22 cellular contexts compared by ENCODE assay signal in the genomic region with DNA sequence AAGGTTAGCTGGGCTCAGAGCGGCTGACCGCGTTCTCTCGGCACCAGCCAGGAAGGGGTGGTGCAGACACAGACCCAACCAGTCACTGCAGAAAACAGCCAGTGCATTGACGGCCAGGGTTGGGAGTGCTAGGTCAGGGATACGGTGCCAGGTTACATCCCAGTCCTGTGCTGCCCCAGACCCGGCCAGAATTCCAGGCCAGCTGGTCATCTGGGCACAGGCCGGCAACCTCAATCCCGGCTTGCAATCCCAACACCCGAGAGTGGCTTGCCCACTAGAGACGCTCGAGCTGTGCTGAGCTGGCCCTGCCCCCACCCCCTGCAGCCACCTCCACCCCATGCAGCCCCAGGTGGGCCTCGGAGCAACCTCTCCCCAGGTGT. TPM values are rescaled to one million over a fixed set of nuclear protein-coding genes. Genes with fewer than 3 reads are reported as not detected.
A peak's percentile ranks its signal among the peaks of the same experiment; 100 is the strongest.
DNase-seq lines count a peak whose midpoint lies in the region; ATAC-seq, FAIRE-seq and TF ChIP-seq lines count a peak whose summit lies in the region.
"Had no signal": no experiment of that assay in that cellular context is flagged by ENCODE, and none has a peak within 500 bp of the region (broad histone marks: within the 10 kb centered on the region; RNA-seq: fewer than 3 reads in every experiment).

No MANE protein-coding gene starts in this region.

- CTCF ChIA-PET in HepG2 (lab: Yijun Ruan, JAX; ENCODE audit: low intra/inter-chr PET ratio, low total read pairs), result no interaction called here

- H3K9ac ChIP-seq in HepG2 (ENCODE audit: insufficient read depth, low read depth, low read length), result no peak overlapping the region
- H3K9ac ChIP-seq: BLaER1 had no signal

- H2AFZ ChIP-seq in HepG2 (ENCODE audit: low read length), result no peak overlapping the region
- H2AFZ ChIP-seq: PC-9 had no signal

- in situ Hi-C loops in HepG2 (cut with HindIII; ENCODE audit: extremely low pct_ligation_motif_present, low pct_unique_long_range_greater_than_20kb), result no loop called here

- FAIRE-seq in HepG2 (lab: Jason Lieb, UNC), result no peak
- FAIRE-seq: D721Med, GM12892 had no signal

- H3K27ac ChIP-seq in heart right ventricle (no peak overlapping the region), HepG2 (ENCODE audit: extremely low read length, insufficient read depth, low read length) (no peak overlapping the region), esophagus squamous epithelium (no peak overlapping the region)
- H3K27ac ChIP-seq: BLaER1, PC-9, SK-N-MC had no signal

- no peak for TF ChIP-seq EP300 in HepG2 (IDR thresholded peaks at IDR 0.05; ENCODE audit: low read depth in 2 of 2, low read length in 2 of 2)
- no peak for TF ChIP-seq EP300 in HepG2 (CRISPR knock-in tag; IDR thresholded peaks at IDR 0.05; ENCODE audit: borderline replicate concordance)

- DNase-seq in Right ventricle myocardium superior, result peak; percentile 30
- DNase-seq in heart right ventricle, result no peak
- DNase-seq in NB4 (ENCODE audit: low read depth), result no peak
- no peak for DNase-seq in HepG2 (ENCODE audit: low spot score)
- DNase-seq in esophagus squamous epithelium (lab: John Stamatoyannopoulos, UW), result no peak
- DNase-seq in nucleus accumbens (lab: John Stamatoyannopoulos, UW), result no peak
- DNase-seq: CD8-positive, alpha-beta T cell; DND-41; GDM1; NCI-H1105; NCI-H1694; NCI-H510A treated with DMSO at 0.1 percent for 48 hours; PC-9 had no signal

- H4K20me1 ChIP-seq in HepG2 (ENCODE audit: insufficient read depth, low read length), result peaks cover 13% of the 10 kb centered on the region; the same call in 1 of the 2 replicates

- 39 to 51% methylated on average over 13 of the region's 13 CpGs for WGBS in heart right ventricle, 2 donors
- 60% methylated on average over 2 of the region's 13 CpGs for WGBS in HepG2 (ENCODE audit: low lambda C conversion rate)
- 36 to 60% methylated on average over 3 to 4 of the region's 13 CpGs for WGBS in esophagus squamous epithelium, 2 donors

- intact Hi-C loops in Right ventricle myocardium superior (cut with DNase I), result no loop called here
- intact Hi-C loops in heart right ventricle (cut with DNase I), result no loop called here
- intact Hi-C loops in HepG2 (cut with micrococcal nuclease; ENCODE audit: unreplicated experiment), result no loop called here
- intact Hi-C loops in esophagus squamous epithelium (cut with DNase I), result no loop called here

- H3K36me3 ChIP-seq in heart right ventricle (peaks cover 0 to 3% (median 0%) of the 10 kb centered on the region in 9 donors), HepG2 (replicated peaks in 1 of 2; ENCODE audit: control insufficient read depth in 1 of 2, insufficient read depth in 2 of 2, low read length in 2 of 2) (peaks cover 3 to 12% of the 10 kb centered on the region in 2 experiments; a peak in 3 of 5 replicates), esophagus squamous epithelium (no peaks in the 10 kb centered on the region)

- TF ChIP-seq POLR2A in NB4 (IDR thresholded peaks at IDR 0.05; ENCODE audit: extremely low read depth, insufficient read length) (peak; percentile 26), HepG2 (IDR thresholded peaks at IDR 0.05; ENCODE audit: insufficient read depth in 1 of 2, low read depth in 2 of 2, low read length in 2 of 2) (0 out of 4 replicates have a peak, but pooled peaks of 1 of the 2 experiments have one; percentile 32), esophagus squamous epithelium (IDR thresholded peaks at IDR 0.05) (no peak)

- POLR2A ChIA-PET in HepG2 (lab: Yijun Ruan, JAX), result no interaction called here

- H3K9me3 ChIP-seq in heart right ventricle (no peaks in the 10 kb centered on the region), HepG2 (ENCODE audit: low read length) (no peaks in the 10 kb centered on the region), esophagus squamous epithelium (no peaks in the 10 kb centered on the region)

- H3K4me1 ChIP-seq in heart right ventricle (peaks cover 0 to 4% (median 0%) of the 10 kb centered on the region in 9 donors), HepG2 (ENCODE audit: insufficient read depth, low read length) (peaks cover 51% of the 10 kb centered on the region), esophagus squamous epithelium (peaks cover 0 to 11% (median 0%) of the 10 kb centered on the region in 3 donors)

- no peak for TF ChIP-seq RAD21 in HepG2 (CRISPR knock-in tag; IDR thresholded peaks at IDR 0.05)

- no peak for ATAC-seq in Right ventricle myocardium superior (ENCODE audit: poor library complexity)
- ATAC-seq in heart right ventricle, result no peak
- ATAC-seq in HepG2, result no peak; the same call in 2 of the 3 replicates
- no peak for ATAC-seq in HG03175 (IDR thresholded peaks at IDR 0.05; ENCODE audit: unreplicated experiment)
- ATAC-seq in HG03342 (IDR thresholded peaks at IDR 0.05; ENCODE audit: unreplicated experiment), result no peak
- ATAC-seq: CD8-positive, alpha-beta T cell had no signal

- BruUV-seq in HepG2 (replicated peaks; lab: Mats Ljungman, UMichigan), result no TSS peak

- peaks cover 0 to 47% (median 25%) of the 10 kb centered on the region in 7 donors for H3K27me3 ChIP-seq in heart right ventricle
- no peaks in the 10 kb centered on the region for H3K27me3 ChIP-seq in HepG2 (ENCODE audit: control insufficient read depth in 1 of 2, insufficient read depth in 2 of 2, low read length in 2 of 2)
- peaks cover 0 to 56% (median 0%) of the 10 kb centered on the region in 4 donors for H3K27me3 ChIP-seq in esophagus squamous epithelium
- H3K27me3 ChIP-seq: BLaER1 had no signal

- H3K4me3 ChIP-seq in heart right ventricle (no peak overlapping the region), NB4 (ENCODE audit: low read depth, low read length) (no peak overlapping the region), HepG2 (replicated peaks in 1 of 3; ENCODE audit: insufficient read depth in 1 of 3, low read depth in 2 of 3, low read length in 3 of 3) (no peak overlapping the region), esophagus squamous epithelium (no peak overlapping the region)
- H3K4me3 ChIP-seq: BLaER1, PC-9, SK-N-MC had no signal

- H3K4me2 ChIP-seq in HepG2 (ENCODE audit: low read depth, low read length), result no peak overlapping the region
- H3K4me2 ChIP-seq: PC-9 had no signal

- H3K79me2 ChIP-seq in HepG2 (ENCODE audit: insufficient read depth, low read length), result no peaks in the 10 kb centered on the region

- TF ChIP-seq CTCF in heart right ventricle (IDR thresholded peaks at IDR 0.05) (no peak), NB4 (IDR thresholded peaks at IDR 0.05; ENCODE audit: low read depth, low read length) (no peak), HepG2 (CRISPR knock-in tag; IDR thresholded peaks at IDR 0.05) (no peak), esophagus squamous epithelium (IDR thresholded peaks at IDR 0.05) (no peak)

RNA-seq across cellular contexts. Expression of a gene that starts 3.8 kb away (rescaled TPM):
- total RNA-seq in Right ventricle myocardium superior, result not detected
- not detected for total RNA-seq in heart right ventricle
- polyA plus RNA-seq in heart right ventricle, result not detected
- total RNA-seq in HepG2 (2016; rRNA removed; fragmentation: Illumina TruSeq; extraction: Trizol), result 22.4 and 48.2 TPM in 2 replicates
- total RNA-seq in HepG2 (2016; cell fraction: cytosol; rRNA removed; fragmentation: Illumina TruSeq; extraction: Trizol; ENCODE audit: low read depth), result 14.5 and 19.5 TPM in 2 replicates
- total RNA-seq in HepG2 (2016; cell fraction: insoluble cytoplasmic fraction; rRNA removed; fragmentation: Illumina TruSeq; extraction: Trizol), result 19.1 and 44.0 TPM in 2 replicates
- 12.8 and 15.9 TPM in 2 replicates for total RNA-seq in HepG2 (2016; cell fraction: membrane; rRNA removed; fragmentation: Illumina TruSeq; extraction: Trizol)
- 39.5 and 48.3 TPM in 2 replicates for total RNA-seq in HepG2 (2016; cell fraction: nucleus; rRNA removed; fragmentation: Illumina TruSeq; extraction: Trizol)
- 20.8 and 26.7 TPM in 2 replicates for polyA plus RNA-seq in HepG2 (2011; rRNA removed)
- polyA plus RNA-seq in HepG2 (2011; cell fraction: cytosol; rRNA removed), result 32.8 and 46.2 TPM in 2 replicates
- polyA plus RNA-seq in HepG2 (2011; cell fraction: nucleus; rRNA removed), result 13.6 and 16.7 TPM in 2 replicates
- polyA plus RNA-seq in HepG2 (2012), result 18.3 and 22.2 TPM in 2 replicates
- 25.2 and 25.3 TPM in 2 replicates for polyA plus RNA-seq in HepG2 (2016; cell fraction: cytosol; fragmentation: Illumina TruSeq; extraction: Trizol; ENCODE audit: low read depth)
- polyA plus RNA-seq in HepG2 (2016; cell fraction: insoluble cytoplasmic fraction; fragmentation: Illumina TruSeq; extraction: Trizol; ENCODE audit: low read depth), result 31.2 and 35.2 TPM in 2 replicates
- 21.3 and 23.0 TPM in 2 replicates for polyA plus RNA-seq in HepG2 (2016; cell fraction: membrane; fragmentation: Illumina TruSeq; extraction: Trizol; ENCODE audit: low read depth)
- 99.8 and 108 TPM in 2 replicates for polyA plus RNA-seq in HepG2 (2016; cell fraction: nucleus; fragmentation: Illumina TruSeq; extraction: Trizol; ENCODE audit: insufficient read depth, low read depth)
- 11.2 TPM in 1 of 2 replicates, not detected in the other for polyA minus RNA-seq in HepG2 (2011; rRNA and poly(A)+ RNA removed; ENCODE audit: low replicate concordance)
- polyA minus RNA-seq in HepG2 (2011; cell fraction: cytosol; rRNA and poly(A)+ RNA removed), result 7.7 and 10.1 TPM in 2 replicates
- polyA minus RNA-seq in HepG2 (2011; cell fraction: nucleus; rRNA and poly(A)+ RNA removed), result 2.6 and 4.7 TPM in 2 replicates
- not detected for total RNA-seq in esophagus squamous epithelium
- total RNA-seq: A172; CD8-positive, alpha-beta T cell; H4; MCF 10A; PC-9 had no signal

RNA-seq across cellular contexts. Expression of a gene that starts 6.9 kb away (rescaled TPM):
- total RNA-seq in Right ventricle myocardium superior, result 7.4 TPM
- 10 to 100 TPM in 2 of 10 donors, 1 to 10 TPM in 8; 2.0 to 13.5 (median 5.1) TPM for total RNA-seq in heart right ventricle
- polyA plus RNA-seq in heart right ventricle, result 10 to 100 TPM; 16.5 to 17.0 TPM
- total RNA-seq in HepG2 (2016; rRNA removed; fragmentation: Illumina TruSeq; extraction: Trizol), result 60.4 and 64.2 TPM in 2 replicates
- 57.8 and 71.7 TPM in 2 replicates for total RNA-seq in HepG2 (2016; cell fraction: cytosol; rRNA removed; fragmentation: Illumina TruSeq; extraction: Trizol; ENCODE audit: low read depth)
- 67.9 and 76.3 TPM in 2 replicates for total RNA-seq in HepG2 (2016; cell fraction: insoluble cytoplasmic fraction; rRNA removed; fragmentation: Illumina TruSeq; extraction: Trizol)
- 58.7 and 70.4 TPM in 2 replicates for total RNA-seq in HepG2 (2016; cell fraction: membrane; rRNA removed; fragmentation: Illumina TruSeq; extraction: Trizol)
- 36.8 and 40.4 TPM in 2 replicates for total RNA-seq in HepG2 (2016; cell fraction: nucleus; rRNA removed; fragmentation: Illumina TruSeq; extraction: Trizol)
- 27.5 and 29.3 TPM in 2 replicates for polyA plus RNA-seq in HepG2 (2011; rRNA removed)
- 32.4 and 52.6 TPM in 2 replicates for polyA plus RNA-seq in HepG2 (2011; cell fraction: cytosol; rRNA removed)
- 38.8 and 43.2 TPM in 2 replicates for polyA plus RNA-seq in HepG2 (2011; cell fraction: nucleus; rRNA removed)
- 14.1 and 20.9 TPM in 2 replicates for polyA plus RNA-seq in HepG2 (2012)
- polyA plus RNA-seq in HepG2 (2016; cell fraction: cytosol; fragmentation: Illumina TruSeq; extraction: Trizol; ENCODE audit: low read depth), result 45.1 and 62.7 TPM in 2 replicates
- 61.9 and 62.9 TPM in 2 replicates for polyA plus RNA-seq in HepG2 (2016; cell fraction: insoluble cytoplasmic fraction; fragmentation: Illumina TruSeq; extraction: Trizol; ENCODE audit: low read depth)
- polyA plus RNA-seq in HepG2 (2016; cell fraction: membrane; fragmentation: Illumina TruSeq; extraction: Trizol; ENCODE audit: low read depth), result 48.7 and 50.0 TPM in 2 replicates
- polyA plus RNA-seq in HepG2 (2016; cell fraction: nucleus; fragmentation: Illumina TruSeq; extraction: Trizol; ENCODE audit: insufficient read depth, low read depth), result 39.1 and 50.6 TPM in 2 replicates
- 5.1 and 15.7 TPM in 2 replicates for polyA minus RNA-seq in HepG2 (2011; rRNA and poly(A)+ RNA removed; ENCODE audit: low replicate concordance)
- polyA minus RNA-seq in HepG2 (2011; cell fraction: cytosol; rRNA and poly(A)+ RNA removed), result 4.8 and 6.5 TPM in 2 replicates
- polyA minus RNA-seq in HepG2 (2011; cell fraction: nucleus; rRNA and poly(A)+ RNA removed), result 34.6 and 37.3 TPM in 2 replicates
- 10 to 100 TPM in 2 of 4 donors, 1 to 10 TPM in 2; 6.7 to 17.7 (median 12.5) TPM for total RNA-seq in esophagus squamous epithelium

RNA-seq across cellular contexts. Expression of a gene that starts 14.2 kb away (rescaled TPM):
- total RNA-seq in Right ventricle myocardium superior, result not detected
- under 1 TPM in 1 of 10 donors, not detected in 9; 0.77 TPM for total RNA-seq in heart right ventricle
- polyA plus RNA-seq in heart right ventricle, result under 1 TPM in 1 of 2 donors, not detected in 1; 0.09 TPM
- not detected in 2 replicates for total RNA-seq in HepG2 (2016; rRNA removed; fragmentation: Illumina TruSeq; extraction: Trizol)
- total RNA-seq in HepG2 (2016; cell fraction: cytosol; rRNA removed; fragmentation: Illumina TruSeq; extraction: Trizol; ENCODE audit: low read depth), result not detected in 2 replicates
- total RNA-seq in HepG2 (2016; cell fraction: insoluble cytoplasmic fraction; rRNA removed; fragmentation: Illumina TruSeq; extraction: Trizol), result not detected in 2 replicates
- total RNA-seq in HepG2 (2016; cell fraction: membrane; rRNA removed; fragmentation: Illumina TruSeq; extraction: Trizol), result not detected in 2 replicates
- not detected in 2 replicates for total RNA-seq in HepG2 (2016; cell fraction: nucleus; rRNA removed; fragmentation: Illumina TruSeq; extraction: Trizol)
- 0.08 and 0.21 TPM in 2 replicates for polyA plus RNA-seq in HepG2 (2011; rRNA removed)
- 0.12 and 0.31 TPM in 2 replicates for polyA plus RNA-seq in HepG2 (2011; cell fraction: cytosol; rRNA removed)
- polyA plus RNA-seq in HepG2 (2011; cell fraction: nucleus; rRNA removed), result 0.50 and 0.55 TPM in 2 replicates
- 0.23 and 0.35 TPM in 2 replicates for polyA plus RNA-seq in HepG2 (2012)
- polyA plus RNA-seq in HepG2 (2016; cell fraction: cytosol; fragmentation: Illumina TruSeq; extraction: Trizol; ENCODE audit: low read depth), result not detected in 2 replicates
- polyA plus RNA-seq in HepG2 (2016; cell fraction: insoluble cytoplasmic fraction; fragmentation: Illumina TruSeq; extraction: Trizol; ENCODE audit: low read depth), result not detected in 2 replicates
- not detected in 2 replicates for polyA plus RNA-seq in HepG2 (2016; cell fraction: membrane; fragmentation: Illumina TruSeq; extraction: Trizol; ENCODE audit: low read depth)
- polyA plus RNA-seq in HepG2 (2016; cell fraction: nucleus; fragmentation: Illumina TruSeq; extraction: Trizol; ENCODE audit: insufficient read depth, low read depth), result not detected in 2 replicates
- 0.12 TPM in 1 of 2 replicates, not detected in the other for polyA minus RNA-seq in HepG2 (2011; rRNA and poly(A)+ RNA removed; ENCODE audit: low replicate concordance)
- not detected in 2 replicates for polyA minus RNA-seq in HepG2 (2011; cell fraction: cytosol; rRNA and poly(A)+ RNA removed)
- not detected in 2 replicates for polyA minus RNA-seq in HepG2 (2011; cell fraction: nucleus; rRNA and poly(A)+ RNA removed)
- not detected for total RNA-seq in esophagus squamous epithelium
- total RNA-seq: A172, H4, MCF 10A, PC-9 had no signal

RNA-seq across cellular contexts. Expression of a gene that starts 22.2 kb away (rescaled TPM):
- 239 TPM for total RNA-seq in Right ventricle myocardium superior
- total RNA-seq in heart right ventricle, result 100 to 1,000 TPM; 180 to 275 (median 225) TPM
- 100 to 1,000 TPM; 117 to 124 TPM for polyA plus RNA-seq in heart right ventricle
- 195 and 233 TPM in 2 replicates for total RNA-seq in HepG2 (2016; rRNA removed; fragmentation: Illumina TruSeq; extraction: Trizol)
- total RNA-seq in HepG2 (2016; cell fraction: cytosol; rRNA removed; fragmentation: Illumina TruSeq; extraction: Trizol; ENCODE audit: low read depth), result 58.3 and 60.5 TPM in 2 replicates
- 200 and 225 TPM in 2 replicates for total RNA-seq in HepG2 (2016; cell fraction: insoluble cytoplasmic fraction; rRNA removed; fragmentation: Illumina TruSeq; extraction: Trizol)
- 81.4 and 88.8 TPM in 2 replicates for total RNA-seq in HepG2 (2016; cell fraction: membrane; rRNA removed; fragmentation: Illumina TruSeq; extraction: Trizol)
- 65.2 and 65.6 TPM in 2 replicates for total RNA-seq in HepG2 (2016; cell fraction: nucleus; rRNA removed; fragmentation: Illumina TruSeq; extraction: Trizol)
- 26.4 and 32.7 TPM in 2 replicates for polyA plus RNA-seq in HepG2 (2011; rRNA removed)
- 39.1 and 41.3 TPM in 2 replicates for polyA plus RNA-seq in HepG2 (2011; cell fraction: cytosol; rRNA removed)
- polyA plus RNA-seq in HepG2 (2011; cell fraction: nucleus; rRNA removed), result 37.3 and 39.0 TPM in 2 replicates
- 79.9 and 84.4 TPM in 2 replicates for polyA plus RNA-seq in HepG2 (2012)
- 60.4 and 63.0 TPM in 2 replicates for polyA plus RNA-seq in HepG2 (2016; cell fraction: cytosol; fragmentation: Illumina TruSeq; extraction: Trizol; ENCODE audit: low read depth)
- 218 and 228 TPM in 2 replicates for polyA plus RNA-seq in HepG2 (2016; cell fraction: insoluble cytoplasmic fraction; fragmentation: Illumina TruSeq; extraction: Trizol; ENCODE audit: low read depth)
- polyA plus RNA-seq in HepG2 (2016; cell fraction: membrane; fragmentation: Illumina TruSeq; extraction: Trizol; ENCODE audit: low read depth), result 63.2 and 68.6 TPM in 2 replicates
- 101 and 107 TPM in 2 replicates for polyA plus RNA-seq in HepG2 (2016; cell fraction: nucleus; fragmentation: Illumina TruSeq; extraction: Trizol; ENCODE audit: insufficient read depth, low read depth)
- 32.0 and 52.6 TPM in 2 replicates for polyA minus RNA-seq in HepG2 (2011; rRNA and poly(A)+ RNA removed; ENCODE audit: low replicate concordance)
- 27.8 and 30.0 TPM in 2 replicates for polyA minus RNA-seq in HepG2 (2011; cell fraction: cytosol; rRNA and poly(A)+ RNA removed)
- polyA minus RNA-seq in HepG2 (2011; cell fraction: nucleus; rRNA and poly(A)+ RNA removed), result 8.9 and 9.3 TPM in 2 replicates
- 100 to 1,000 TPM in 2 of 4 donors, 10 to 100 TPM in 2; 75.0 to 115 (median 99.2) TPM for total RNA-seq in esophagus squamous epithelium

RNA-seq across cellular contexts. Expression of a gene that starts 28.1 kb away (rescaled TPM):
- total RNA-seq in Right ventricle myocardium superior (3.4 TPM), heart right ventricle (1 to 10 TPM; 1.5 to 4.4 (median 2.5) TPM), HepG2 (2016; rRNA removed; fragmentation: Illumina TruSeq; extraction: Trizol) (0.49 and 0.52 TPM in 2 replicates), esophagus squamous epithelium (10 to 100 TPM; 11.5 to 16.6 (median 15.9) TPM)
- polyA plus RNA-seq in heart right ventricle (1 to 10 TPM; 3.8 to 4.1 TPM), HepG2 (2011; rRNA removed) (0.77 and 1.1 TPM in 2 replicates)
- not detected in 2 replicates for total RNA-seq in HepG2 (2016; cell fraction: cytosol; rRNA removed; fragmentation: Illumina TruSeq; extraction: Trizol; ENCODE audit: low read depth)
- total RNA-seq in HepG2 (2016; cell fraction: insoluble cytoplasmic fraction; rRNA removed; fragmentation: Illumina TruSeq; extraction: Trizol), result 0.49 and 0.54 TPM in 2 replicates
- total RNA-seq in HepG2 (2016; cell fraction: membrane; rRNA removed; fragmentation: Illumina TruSeq; extraction: Trizol), result 0.12 TPM in 1 of 2 replicates, not detected in the other
- total RNA-seq in HepG2 (2016; cell fraction: nucleus; rRNA removed; fragmentation: Illumina TruSeq; extraction: Trizol), result 0.41 and 0.78 TPM in 2 replicates
- 0.56 and 0.72 TPM in 2 replicates for polyA plus RNA-seq in HepG2 (2011; cell fraction: cytosol; rRNA removed)
- 3.9 and 4.7 TPM in 2 replicates for polyA plus RNA-seq in HepG2 (2011; cell fraction: nucleus; rRNA removed)
- 1.2 and 1.4 TPM in 2 replicates for polyA plus RNA-seq in HepG2 (2012)
- polyA plus RNA-seq in HepG2 (2016; cell fraction: cytosol; fragmentation: Illumina TruSeq; extraction: Trizol; ENCODE audit: low read depth), result 0.16 TPM in 2 replicates
- 0.50 and 0.56 TPM in 2 replicates for polyA plus RNA-seq in HepG2 (2016; cell fraction: insoluble cytoplasmic fraction; fragmentation: Illumina TruSeq; extraction: Trizol; ENCODE audit: low read depth)
- polyA plus RNA-seq in HepG2 (2016; cell fraction: membrane; fragmentation: Illumina TruSeq; extraction: Trizol; ENCODE audit: low read depth), result 0.11 TPM in 1 of 2 replicates, not detected in the other
- polyA plus RNA-seq in HepG2 (2016; cell fraction: nucleus; fragmentation: Illumina TruSeq; extraction: Trizol; ENCODE audit: insufficient read depth, low read depth), result 2.0 and 2.2 TPM in 2 replicates
- 1.7 TPM in 1 of 2 replicates, not detected in the other for polyA minus RNA-seq in HepG2 (2011; rRNA and poly(A)+ RNA removed; ENCODE audit: low replicate concordance)
- polyA minus RNA-seq in HepG2 (2011; cell fraction: cytosol; rRNA and poly(A)+ RNA removed), result not detected in 2 replicates
- 0.99 and 1.2 TPM in 2 replicates for polyA minus RNA-seq in HepG2 (2011; cell fraction: nucleus; rRNA and poly(A)+ RNA removed)
- total RNA-seq: H4 had no signal

Comparison
In these comparisons a context has a peak if more than half of its experiments do, and no peak if none do; other contexts are left out.
1. RNA of a gene that starts 3.8 kb away (total RNA-seq): 12.8 to 48.3 TPM in HepG2; not detected in Right ventricle myocardium superior (single experiment), not detected in heart right ventricle and not detected in esophagus squamous epithelium; every median in the first group is over 10 times any median in the second.